In genomic region chr4:165874072-165874798, GRCh38 we compare ENCODE assay signal across 8 cellular contexts. TPM values are rescaled to one million over a fixed set of nuclear protein-coding genes. Genes with fewer than 3 reads are reported as not detected.
DNase-seq lines count a peak whose midpoint lies in the region; ATAC-seq and TF ChIP-seq lines count a peak whose summit lies in the region.

No MANE protein-coding gene starts in this region.

- H3K9me3 ChIP-seq in cardiac muscle cell (ENCODE audit: low read depth) (no peaks in the 10 kb centered on the region), mesodermal cell (ENCODE audit: control insufficient read depth, low read length) (no peaks in the 10 kb centered on the region), vagina (no peaks in the 10 kb centered on the region)

- H3K4me3 ChIP-seq in cardiac muscle cell (peak overlapping the region; percentile 44), coronary artery (peak overlapping the region; percentile 78), mesodermal cell (ENCODE audit: extremely low read depth, insufficient read depth, low read length, poor library complexity, severe bottlenecking) (peak overlapping the region; percentile 45), vagina (peak overlapping the region; percentile 40 to 54)

- intact Hi-C loops in Right ventricle myocardium superior (cut with DNase I) (no loop called here), vagina (cut with DNase I) (no loop called here)

- WGBS in mesodermal cell (ENCODE audit: insufficient coverage in 2 of 2), 2 experiments, result 0% methylated on average over 9 to 13 of the region's 28 CpGs

- H3K36me3 ChIP-seq in cardiac muscle cell (no peaks in the 10 kb centered on the region), mesodermal cell (ENCODE audit: control insufficient read depth, insufficient read depth, low read length) (no peaks in the 10 kb centered on the region), vagina (no peaks in the 10 kb centered on the region)

- TF ChIP-seq POLR2A in vagina (IDR thresholded peaks at IDR 0.05), result no peak

- H3K27me3 ChIP-seq in cardiac muscle cell (peaks cover 72% of the 10 kb centered on the region), vagina (peaks cover 6% of the 10 kb centered on the region)

- H3K4me1 ChIP-seq in cardiac muscle cell (ENCODE audit: low read depth) (peaks cover 8% of the 10 kb centered on the region), mesodermal cell (ENCODE audit: control insufficient read depth, insufficient read depth, low read length, poor library complexity, severe bottlenecking) (peaks cover 8% of the 10 kb centered on the region), vagina (peaks cover 20% of the 10 kb centered on the region)

- DNase-seq in cardiac muscle cell (ENCODE audit: low read depth in 1 of 2, low spot score in 1 of 2), result peak; percentile 18 to 24
- DNase-seq in Right ventricle myocardium superior, result no peak
- DNase-seq in coronary artery (ENCODE audit: low spot score), result no peak
- DNase-seq in vagina (ENCODE audit: extremely low spot score in 2 of 2), result no peak
- DNase-seq in SIG-M5 treated with dmso at 0.1 percent for 504 hours (lab: John Stamatoyannopoulos, UW; ENCODE audit: unreplicated experiment), result no peak
- no peak for DNase-seq in GF-D8 (lab: John Stamatoyannopoulos, UW)

- H3K27ac ChIP-seq in cardiac muscle cell, result no peak overlapping the region
- H3K27ac ChIP-seq in coronary artery, result peak overlapping the region in 1 of 2 donors; percentile 38
- H3K27ac ChIP-seq in mesodermal cell (ENCODE audit: low read depth, low read length, severe bottlenecking), result no peak overlapping the region
- peak overlapping the region; percentile 49 for H3K27ac ChIP-seq in vagina

- ATAC-seq in Right ventricle myocardium superior (ENCODE audit: poor library complexity) (no peak), HG02840 (IDR thresholded peaks at IDR 0.05; ENCODE audit: low FRiP score, unreplicated experiment) (no peak)

- TF ChIP-seq CTCF in cardiac muscle cell (IDR thresholded peaks at IDR 0.05; ENCODE audit: low read depth, low read length), result no peak
- TF ChIP-seq CTCF in coronary artery (IDR thresholded peaks at IDR 0.05), result no peak
- no peak for TF ChIP-seq CTCF in vagina (IDR thresholded peaks at IDR 0.05)

RNA-seq across cellular contexts. Expression of gene TLL1, which starts 1.2 kb away (rescaled TPM):
- total RNA-seq in cardiac muscle cell, result 0.04 and 0.06 TPM in 2 replicates
- polyA plus RNA-seq in cardiac muscle cell, result not detected in 2 replicates
- 0.35 TPM for total RNA-seq in Right ventricle myocardium superior
- polyA plus RNA-seq in mesodermal cell (2013, experiment 1 of 2), result 1.1 TPM
- 0.71 TPM for polyA plus RNA-seq in mesodermal cell (2013, experiment 2 of 2)
- 7.9 TPM for total RNA-seq in vagina

Comparison
In these comparisons a context has a peak if more than half of its experiments do, and no peak if none do; other contexts are left out.
1. DNase-seq: peak in cardiac muscle cell (2 of 2); none in Right ventricle myocardium superior (single experiment), coronary artery (single experiment), vagina (0 of 2), SIG-M5 treated with dmso at 0.1 percent for 504 hours (single experiment) and GF-D8 (single experiment).
2. Peak in every context shown above with its lines, with median percentiles within 50 percentile points of each other: H3K4me3 ChIP-seq.